1 cellular context compared by ENCODE assay signal in genomic region chr14:103156733-103157411, GRCh38.
TF ChIP-seq lines count a peak whose summit lies in the region.

No MANE protein-coding gene starts in this region.

TF ChIP-seq in A549, 52 proteins besides CTCF, POLR2A, EP300 and RAD21:
- TF ChIP-seq JUNB (IDR thresholded peaks at IDR 0.05) (no peak), MAFK (IDR thresholded peaks at IDR 0.05; ENCODE audit: partially characterized antibody) (no peak), PHF8 (IDR thresholded peaks at IDR 0.05; ENCODE audit: borderline replicate concordance, low read depth) (no peak), FOXS1 (CRISPR knock-in tag; IDR thresholded peaks at IDR 0.05) (no peak), SREBF2 (IDR thresholded peaks at IDR 0.05) (no peak), POLR2AphosphoS2 (conservative IDR thresholded peaks at IDR 0.05; ENCODE audit: low read length) (no peak), EHMT2 (IDR thresholded peaks at IDR 0.05; ENCODE audit: low read depth) (no peak), HOXA7 (CRISPR knock-in tag; IDR thresholded peaks at IDR 0.05) (no peak), MAZ (IDR thresholded peaks at IDR 0.05; ENCODE audit: borderline replicate concordance, low read depth, low read length) (no peak), TFCP2L1 (CRISPR knock-in tag; IDR thresholded peaks at IDR 0.05) (no peak), HOXB13 (CRISPR knock-in tag; IDR thresholded peaks at IDR 0.05; ENCODE audit: low read depth) (no peak), HEYL (CRISPR knock-in tag; IDR thresholded peaks at IDR 0.05) (no peak), FOSB (CRISPR knock-in tag; IDR thresholded peaks at IDR 0.05) (no peak), MYC (IDR thresholded peaks at IDR 0.05; ENCODE audit: borderline replicate concordance, low read length) (no peak), ZNF302 (CRISPR knock-in tag; IDR thresholded peaks at IDR 0.05) (no peak), HOXB5 (CRISPR knock-in tag; IDR thresholded peaks at IDR 0.05) (no peak)
- TF ChIP-seq, protein P1, sequence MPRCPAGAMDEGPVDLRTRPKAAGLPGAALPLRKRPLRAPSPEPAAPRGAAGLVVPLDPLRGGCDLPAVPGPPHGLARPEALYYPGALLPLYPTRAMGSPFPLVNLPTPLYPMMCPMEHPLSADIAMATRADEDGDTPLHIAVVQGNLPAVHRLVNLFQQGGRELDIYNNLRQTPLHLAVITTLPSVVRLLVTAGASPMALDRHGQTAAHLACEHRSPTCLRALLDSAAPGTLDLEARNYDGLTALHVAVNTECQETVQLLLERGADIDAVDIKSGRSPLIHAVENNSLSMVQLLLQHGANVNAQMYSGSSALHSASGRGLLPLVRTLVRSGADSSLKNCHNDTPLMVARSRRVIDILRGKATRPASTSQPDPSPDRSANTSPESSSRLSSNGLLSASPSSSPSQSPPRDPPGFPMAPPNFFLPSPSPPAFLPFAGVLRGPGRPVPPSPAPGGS (IDR thresholded peaks at IDR 0.05), result no peak
- TF ChIP-seq, protein P2, sequence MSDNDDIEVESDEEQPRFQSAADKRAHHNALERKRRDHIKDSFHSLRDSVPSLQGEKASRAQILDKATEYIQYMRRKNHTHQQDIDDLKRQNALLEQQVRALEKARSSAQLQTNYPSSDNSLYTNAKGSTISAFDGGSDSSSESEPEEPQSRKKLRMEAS (IDR thresholded peaks at IDR 0.05), result no peak
